1 cellular context compared by ENCODE assay signal in the genomic region with DNA sequence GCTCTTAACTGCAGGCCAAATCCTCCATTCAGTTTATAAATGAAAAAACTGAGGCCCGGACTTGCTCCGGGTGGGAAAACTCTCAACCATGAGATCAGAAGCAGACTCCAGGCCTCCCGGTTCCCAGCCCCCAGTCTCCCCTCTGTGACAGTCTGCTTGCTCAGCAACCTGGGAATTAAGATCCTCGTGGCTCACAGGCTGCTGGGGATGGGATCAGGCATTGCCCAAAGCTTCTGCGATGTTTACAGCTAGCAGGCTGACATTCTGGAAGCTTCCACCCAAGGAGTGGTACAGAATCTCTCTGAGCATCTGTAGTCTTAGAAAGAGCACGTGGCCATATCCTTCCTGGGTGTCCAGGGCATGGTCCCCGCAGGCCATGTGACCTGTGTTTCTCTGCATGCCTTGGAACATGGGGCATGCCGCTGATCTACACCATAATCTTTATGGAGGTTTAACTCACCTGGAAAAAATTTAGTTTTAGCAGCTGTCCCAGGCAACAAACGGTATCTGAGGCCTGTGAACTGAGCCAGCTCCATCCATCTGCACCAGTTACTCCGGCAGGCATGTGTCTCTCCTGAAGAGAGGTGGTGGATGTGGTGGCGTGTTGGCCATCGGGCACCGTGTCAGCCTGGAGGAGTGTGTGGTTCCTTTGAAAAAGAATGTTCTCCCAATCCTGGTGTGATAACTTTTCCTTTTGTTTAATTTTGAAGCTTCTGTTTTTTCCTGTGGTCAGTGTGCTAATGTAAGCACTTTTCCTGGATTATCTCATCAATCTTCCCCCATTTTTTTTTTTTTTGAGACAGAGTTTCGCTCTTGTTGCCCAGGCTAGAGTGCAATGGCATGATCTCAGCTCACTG.
TF ChIP-seq lines count a peak whose summit lies in the region.

No MANE protein-coding gene starts in this region.

TF ChIP-seq in GM23338, 12 proteins besides CTCF, POLR2A, EP300 and RAD21 (continued from another document):
- TF ChIP-seq, protein P1, sequence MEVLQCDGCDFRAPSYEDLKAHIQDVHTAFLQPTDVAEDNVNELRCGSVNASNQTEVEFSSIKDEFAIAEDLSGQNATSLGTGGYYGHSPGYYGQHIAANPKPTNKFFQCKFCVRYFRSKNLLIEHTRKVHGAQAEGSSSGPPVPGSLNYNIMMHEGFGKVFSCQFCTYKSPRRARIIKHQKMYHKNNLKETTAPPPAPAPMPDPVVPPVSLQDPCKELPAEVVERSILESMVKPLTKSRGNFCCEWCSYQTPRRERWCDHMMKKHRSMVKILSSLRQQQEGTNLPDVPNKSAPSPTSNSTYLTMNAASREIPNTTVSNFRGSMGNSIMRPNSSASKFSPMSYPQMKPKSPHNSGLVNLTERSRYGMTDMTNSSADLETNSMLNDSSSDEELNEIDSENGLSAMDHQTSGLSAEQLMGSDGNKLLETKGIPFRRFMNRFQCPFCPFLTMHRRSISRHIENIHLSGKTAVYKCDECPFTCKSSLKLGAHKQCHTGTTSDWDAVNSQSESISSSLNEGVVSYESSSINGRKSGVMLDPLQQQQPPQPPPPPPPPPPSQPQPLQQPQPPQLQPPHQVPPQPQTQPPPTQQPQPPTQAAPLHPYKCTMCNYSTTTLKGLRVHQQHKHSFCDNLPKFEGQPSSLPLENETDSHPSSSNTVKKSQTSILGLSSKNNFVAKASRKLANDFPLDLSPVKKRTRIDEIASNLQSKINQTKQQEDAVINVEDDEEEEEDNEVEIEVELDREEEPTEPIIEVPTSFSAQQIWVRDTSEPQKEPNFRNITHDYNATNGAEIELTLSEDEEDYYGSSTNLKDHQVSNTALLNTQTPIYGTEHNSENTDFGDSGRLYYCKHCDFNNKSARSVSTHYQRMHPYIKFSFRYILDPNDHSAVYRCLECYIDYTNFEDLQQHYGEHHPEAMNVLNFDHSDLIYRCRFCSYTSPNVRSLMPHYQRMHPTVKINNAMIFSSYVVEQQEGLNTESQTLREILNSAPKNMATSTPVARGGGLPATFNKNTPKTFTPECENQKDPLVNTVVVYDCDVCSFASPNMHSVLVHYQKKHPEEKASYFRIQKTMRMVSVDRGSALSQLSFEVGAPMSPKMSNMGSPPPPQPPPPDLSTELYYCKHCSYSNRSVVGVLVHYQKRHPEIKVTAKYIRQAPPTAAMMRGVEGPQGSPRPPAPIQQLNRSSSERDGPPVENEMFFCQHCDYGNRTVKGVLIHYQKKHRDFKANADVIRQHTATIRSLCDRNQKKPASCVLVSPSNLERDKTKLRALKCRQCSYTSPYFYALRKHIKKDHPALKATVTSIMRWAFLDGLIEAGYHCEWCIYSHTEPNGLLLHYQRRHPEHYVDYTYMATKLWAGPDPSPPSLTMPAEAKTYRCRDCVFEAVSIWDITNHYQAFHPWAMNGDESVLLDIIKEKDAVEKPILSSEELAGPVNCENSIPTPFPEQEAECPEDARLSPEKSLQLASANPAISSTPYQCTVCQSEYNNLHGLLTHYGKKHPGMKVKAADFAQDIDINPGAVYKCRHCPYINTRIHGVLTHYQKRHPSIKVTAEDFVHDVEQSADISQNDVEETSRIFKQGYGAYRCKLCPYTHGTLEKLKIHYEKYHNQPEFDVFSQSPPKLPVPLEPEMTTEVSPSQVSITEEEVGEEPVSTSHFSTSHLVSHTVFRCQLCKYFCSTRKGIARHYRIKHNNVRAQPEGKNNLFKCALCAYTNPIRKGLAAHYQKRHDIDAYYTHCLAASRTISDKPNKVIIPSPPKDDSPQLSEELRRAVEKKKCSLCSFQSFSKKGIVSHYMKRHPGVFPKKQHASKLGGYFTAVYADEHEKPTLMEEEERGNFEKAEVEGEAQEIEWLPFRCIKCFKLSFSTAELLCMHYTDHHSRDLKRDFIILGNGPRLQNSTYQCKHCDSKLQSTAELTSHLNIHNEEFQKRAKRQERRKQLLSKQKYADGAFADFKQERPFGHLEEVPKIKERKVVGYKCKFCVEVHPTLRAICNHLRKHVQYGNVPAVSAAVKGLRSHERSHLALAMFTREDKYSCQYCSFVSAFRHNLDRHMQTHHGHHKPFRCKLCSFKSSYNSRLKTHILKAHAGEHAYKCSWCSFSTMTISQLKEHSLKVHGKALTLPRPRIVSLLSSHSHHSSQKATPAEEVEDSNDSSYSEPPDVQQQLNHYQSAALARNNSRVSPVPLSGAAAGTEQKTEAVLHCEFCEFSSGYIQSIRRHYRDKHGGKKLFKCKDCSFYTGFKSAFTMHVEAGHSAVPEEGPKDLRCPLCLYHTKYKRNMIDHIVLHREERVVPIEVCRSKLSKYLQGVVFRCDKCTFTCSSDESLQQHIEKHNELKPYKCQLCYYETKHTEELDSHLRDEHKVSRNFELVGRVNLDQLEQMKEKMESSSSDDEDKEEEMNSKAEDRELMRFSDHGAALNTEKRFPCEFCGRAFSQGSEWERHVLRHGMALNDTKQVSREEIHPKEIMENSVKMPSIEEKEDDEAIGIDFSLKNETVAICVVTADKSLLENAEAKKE (CRISPR knock-in tag; IDR thresholded peaks at IDR 0.05), result no peak
- TF ChIP-seq NANOG (IDR thresholded peaks at IDR 0.05; ENCODE audit: borderline replicate concordance) (no peak), EZH2 (IDR thresholded peaks at IDR 0.05; ENCODE audit: low read depth, unreplicated experiment) (no peak), STAT1 (IDR thresholded peaks at IDR 0.05; ENCODE audit: unreplicated experiment) (no peak), EZH2phosphoT487 (IDR thresholded peaks at IDR 0.05; ENCODE audit: unreplicated experiment) (no peak), ZNF114 (CRISPR knock-in tag; IDR thresholded peaks at IDR 0.05) (no peak)
- TF ChIP-seq, protein P2, sequence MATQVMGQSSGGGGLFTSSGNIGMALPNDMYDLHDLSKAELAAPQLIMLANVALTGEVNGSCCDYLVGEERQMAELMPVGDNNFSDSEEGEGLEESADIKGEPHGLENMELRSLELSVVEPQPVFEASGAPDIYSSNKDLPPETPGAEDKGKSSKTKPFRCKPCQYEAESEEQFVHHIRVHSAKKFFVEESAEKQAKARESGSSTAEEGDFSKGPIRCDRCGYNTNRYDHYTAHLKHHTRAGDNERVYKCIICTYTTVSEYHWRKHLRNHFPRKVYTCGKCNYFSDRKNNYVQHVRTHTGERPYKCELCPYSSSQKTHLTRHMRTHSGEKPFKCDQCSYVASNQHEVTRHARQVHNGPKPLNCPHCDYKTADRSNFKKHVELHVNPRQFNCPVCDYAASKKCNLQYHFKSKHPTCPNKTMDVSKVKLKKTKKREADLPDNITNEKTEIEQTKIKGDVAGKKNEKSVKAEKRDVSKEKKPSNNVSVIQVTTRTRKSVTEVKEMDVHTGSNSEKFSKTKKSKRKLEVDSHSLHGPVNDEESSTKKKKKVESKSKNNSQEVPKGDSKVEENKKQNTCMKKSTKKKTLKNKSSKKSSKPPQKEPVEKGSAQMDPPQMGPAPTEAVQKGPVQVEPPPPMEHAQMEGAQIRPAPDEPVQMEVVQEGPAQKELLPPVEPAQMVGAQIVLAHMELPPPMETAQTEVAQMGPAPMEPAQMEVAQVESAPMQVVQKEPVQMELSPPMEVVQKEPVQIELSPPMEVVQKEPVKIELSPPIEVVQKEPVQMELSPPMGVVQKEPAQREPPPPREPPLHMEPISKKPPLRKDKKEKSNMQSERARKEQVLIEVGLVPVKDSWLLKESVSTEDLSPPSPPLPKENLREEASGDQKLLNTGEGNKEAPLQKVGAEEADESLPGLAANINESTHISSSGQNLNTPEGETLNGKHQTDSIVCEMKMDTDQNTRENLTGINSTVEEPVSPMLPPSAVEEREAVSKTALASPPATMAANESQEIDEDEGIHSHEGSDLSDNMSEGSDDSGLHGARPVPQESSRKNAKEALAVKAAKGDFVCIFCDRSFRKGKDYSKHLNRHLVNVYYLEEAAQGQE (IDR thresholded peaks at IDR 0.05; ENCODE audit: unreplicated experiment), result no peak
